Comparison of ENCODE assay signal across 8 cellular contexts in genomic region chr4:184558996-184559395, GRCh38.
"Had no signal": no experiment of that assay in that cellular context is flagged by ENCODE, and none has a peak within 500 bp of the region (broad histone marks: within the 10 kb centered on the region; RNA-seq: fewer than 3 reads in every experiment).

No MANE protein-coding gene starts in this region.

- H3K4me1 ChIP-seq: HAP-1 had no signal

- H3K4me1 Mint-ChIP-seq: GM23338 had no signal

- H3K9me3 Mint-ChIP-seq: GM23338, HFFc6 had no signal

- H2AFZ ChIP-seq: GM23338 had no signal

- ATAC-seq: GM23338, HCT116 had no signal

- H3K4me2 ChIP-seq: GM23338 had no signal

- H3K4me3 Mint-ChIP-seq: GM23338, HFFc6 had no signal

- DNase-seq: H7, HFFc6, IMR-90, KG1 had no signal

- H3K27ac Mint-ChIP-seq: GM23338, HFFc6 had no signal

- H3K36me3 ChIP-seq: HAP-1 had no signal

- H3K27ac ChIP-seq: HL-60 had no signal

- H3K9me3 ChIP-seq: HAP-1 had no signal

- H3K4me3 ChIP-seq: GM23338, HAP-1 had no signal
